ENCODE assay signal across 7 cellular contexts in the genomic region with DNA sequence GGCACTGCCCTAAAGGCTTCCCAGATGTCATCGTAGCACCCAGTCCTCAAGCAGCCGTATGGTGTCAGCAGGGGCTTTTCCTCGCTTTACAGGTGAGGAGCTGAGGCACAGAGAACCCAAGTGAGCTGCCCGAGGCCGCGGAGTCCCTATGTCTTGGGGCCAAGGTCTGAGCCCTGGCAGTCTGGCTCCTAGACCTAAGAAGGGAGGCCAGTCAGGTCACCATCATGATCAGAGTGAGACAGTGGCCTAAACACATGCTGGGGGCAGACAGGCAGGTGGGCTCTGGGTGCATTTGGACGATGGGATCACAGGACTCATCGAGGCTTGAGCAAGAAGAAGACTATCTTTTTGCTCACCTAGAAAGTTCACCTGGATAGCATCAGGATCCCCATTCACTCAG.
"Had no signal": no experiment of that assay in that cellular context is flagged by ENCODE, and none has a peak within 500 bp of the region (broad histone marks: within the 10 kb centered on the region; RNA-seq: fewer than 3 reads in every experiment).

No MANE protein-coding gene starts in this region.

- ATAC-seq: GM23338 had no signal

- H3K4me3 Mint-ChIP-seq: GM23338, H9 had no signal

- FAIRE-seq: H1, H54, HTR-8/SVneo had no signal

- H3K9me3 Mint-ChIP-seq: GM23338, H9 had no signal

- H3K4me3 ChIP-seq: GM23338 had no signal

- H3K27ac Mint-ChIP-seq: GM23338, H9 had no signal

- DNase-seq: H9, HCEC 1CT, IMR-90 had no signal
